In genomic region chr16:85759136-85759535, GRCh38 we compare ENCODE assay signal across 15 cellular contexts. TPM values are rescaled to one million over a fixed set of nuclear protein-coding genes. Genes with fewer than 3 reads are reported as not detected.
DNase-seq lines count a peak whose midpoint lies in the region; ATAC-seq and TF ChIP-seq lines count a peak whose summit lies in the region.
"Had no signal": no experiment of that assay in that cellular context is flagged by ENCODE, and none has a peak within 500 bp of the region (broad histone marks: within the 10 kb centered on the region; RNA-seq: fewer than 3 reads in every experiment).

No MANE protein-coding gene starts in this region.

- ATAC-seq in naive thymus-derived CD4-positive, alpha-beta T cell: peak; percentile 57
- no peak for ATAC-seq in GM18498 (IDR thresholded peaks at IDR 0.05; ENCODE audit: unreplicated experiment)

- intact Hi-C loops in naive thymus-derived CD4-positive, alpha-beta T cell (cut with micrococcal nuclease): loop anchor here in 1 of 2 donors (1.0 kb wide), 2 partner anchors 84 to 100 kb away; no protein-coding TSS in a partner anchor

- CTCF ChIA-PET in naive thymus-derived CD4-positive, alpha-beta T cell (lab: Charles Lee): interaction anchor here (0.8 to 0.9 kb wide), 2 partner anchors 10 to 123 kb away, joined by 3 read pairs; no protein-coding TSS in a partner anchor

- no peaks in the 10 kb centered on the region for H3K9me3 ChIP-seq in naive thymus-derived CD4-positive, alpha-beta T cell (ENCODE audit: control insufficient read depth in 2 of 3, low read length in 3 of 3)
- H3K9me3 ChIP-seq: testis had no signal

- POLR2A ChIA-PET in naive thymus-derived CD4-positive, alpha-beta T cell (lab: Charles Lee): no interaction called here

- no peaks in the 10 kb centered on the region for H3K36me3 ChIP-seq in naive thymus-derived CD4-positive, alpha-beta T cell (ENCODE audit: control insufficient read depth in 2 of 3, insufficient read depth in 3 of 3, low read length in 3 of 3)

- no peak overlapping the region for H3K27ac ChIP-seq in naive thymus-derived CD4-positive, alpha-beta T cell (ENCODE audit: low read depth, low read length)
- H3K27ac ChIP-seq: testis had no signal

- no peaks in the 10 kb centered on the region for H3K36me3 Mint-ChIP-seq in naive thymus-derived CD4-positive, alpha-beta T cell
- peaks cover 2% of the 10 kb centered on the region for H3K36me3 Mint-ChIP-seq in osteocyte (ENCODE audit: unreplicated experiment)

- TF ChIP-seq CTCF in GM12865 (IDR thresholded peaks at IDR 0.05; ENCODE audit: insufficient read depth, low read depth, low read length, missing control alignments): no peak
- TF ChIP-seq CTCF in NB4 (IDR thresholded peaks at IDR 0.05; ENCODE audit: low read depth, low read length): no peak
- no peak for TF ChIP-seq CTCF in osteocyte (IDR thresholded peaks at IDR 0.05)

- no peak for TF ChIP-seq POLR2A in NB4 (IDR thresholded peaks at IDR 0.05; ENCODE audit: extremely low read depth, insufficient read length)

- H3K4me3 Mint-ChIP-seq in naive thymus-derived CD4-positive, alpha-beta T cell: peak overlapping the region in 3 of 10 donors; percentile 4 to 62 (median 23)
- H3K4me3 Mint-ChIP-seq in osteocyte (ENCODE audit: unreplicated experiment): no peak overlapping the region

- H3K4me3 ChIP-seq in GM12865 (ENCODE audit: low read depth, low read length) (no peak overlapping the region), NB4 (ENCODE audit: low read depth, low read length) (no peak overlapping the region)
- H3K4me3 ChIP-seq in naive thymus-derived CD4-positive, alpha-beta T cell (ENCODE audit: low read length): no peak overlapping the region
- H3K4me3 ChIP-seq: testis had no signal

- H3K27me3 ChIP-seq in naive thymus-derived CD4-positive, alpha-beta T cell (ENCODE audit: control insufficient read depth in 2 of 2, insufficient read depth in 2 of 2, low read length in 2 of 2): no peaks in the 10 kb centered on the region
- H3K27me3 ChIP-seq: testis had no signal

- H3K27ac Mint-ChIP-seq in naive thymus-derived CD4-positive, alpha-beta T cell: peak overlapping the region in 2 of 9 donors; percentile 22 to 65
- no peak overlapping the region for H3K27ac Mint-ChIP-seq in osteocyte (ENCODE audit: unreplicated experiment)

- H3K27me3 Mint-ChIP-seq in naive thymus-derived CD4-positive, alpha-beta T cell: peaks cover 11 to 21% (median 17%) of the 10 kb centered on the region in 5 donors
- peaks cover 12% of the 10 kb centered on the region for H3K27me3 Mint-ChIP-seq in osteocyte (ENCODE audit: unreplicated experiment)

- H3K9me3 Mint-ChIP-seq in naive thymus-derived CD4-positive, alpha-beta T cell: peaks cover 0 to 1% (median 0%) of the 10 kb centered on the region in 11 donors
- no peaks in the 10 kb centered on the region for H3K9me3 Mint-ChIP-seq in osteocyte (ENCODE audit: unreplicated experiment)

- DNase-seq in GM12865 (ENCODE audit: low read depth) (peak; percentile 43), NB4 (ENCODE audit: low read depth) (peak; percentile 97), UCSD-AML1 (lab: John Stamatoyannopoulos, UW; ENCODE audit: unreplicated experiment) (peak; percentile 69), NCI-H2081 treated with DMSO at 0.1 percent for 48 hours (lab: John Stamatoyannopoulos, UW) (no peak), osteocyte (ENCODE audit: extremely low spot score, unreplicated experiment) (no peak), dermis blood vessel endothelial cell (no peak)
- DNase-seq in naive thymus-derived CD4-positive, alpha-beta T cell: no peak
- DNase-seq: activated CD8-positive, alpha-beta memory T cell treated with anti-CD3 and anti-CD28 coated beads for 24 hours; amygdala; C1 segment of cervical spinal cord; cerebellar nuclear complex; DMS79; NCI-H1105; testis had no signal

- peaks cover 7 to 11% (median 7%) of the 10 kb centered on the region in 7 donors for H3K4me1 Mint-ChIP-seq in naive thymus-derived CD4-positive, alpha-beta T cell
- peaks cover 22% of the 10 kb centered on the region for H3K4me1 Mint-ChIP-seq in osteocyte (ENCODE audit: unreplicated experiment)

- H3K4me1 ChIP-seq in naive thymus-derived CD4-positive, alpha-beta T cell (ENCODE audit: control insufficient read depth in 2 of 2, insufficient read depth in 2 of 2, low read length in 2 of 2): no peaks in the 10 kb centered on the region
- H3K4me1 ChIP-seq: testis had no signal

RNA-seq across cellular contexts. Expression of gene C16orf74, which starts 8.2 kb away (rescaled TPM):
- total RNA-seq in naive thymus-derived CD4-positive, alpha-beta T cell: 10 to 100 TPM in 3 of 5 experiments, 1 to 10 TPM in 1, under 1 TPM in 1; 0.99 to 19.8 (median 11.7) TPM
- 10 to 100 TPM; 13.1 to 16.0 TPM for polyA plus RNA-seq in naive thymus-derived CD4-positive, alpha-beta T cell
- 2.1 and 2.4 TPM in 2 replicates for total RNA-seq in osteocyte
- 9.4 and 12.4 TPM in 2 replicates for total RNA-seq in dermis blood vessel endothelial cell

RNA-seq across cellular contexts. Expression of gene EMC8, which starts 40.2 kb away (rescaled TPM):
- total RNA-seq in naive thymus-derived CD4-positive, alpha-beta T cell: 10 to 100 TPM; 22.4 to 31.8 (median 28.7) TPM
- polyA plus RNA-seq in naive thymus-derived CD4-positive, alpha-beta T cell: 10 to 100 TPM; 24.8 to 26.1 TPM
- total RNA-seq in osteocyte (34.3 and 35.5 TPM in 2 replicates), dermis blood vessel endothelial cell (36.0 and 36.1 TPM in 2 replicates)

RNA-seq across cellular contexts. Expression of gene COX4I1, which starts 40.4 kb away (rescaled TPM):
- 100 to 1,000 TPM; 479 to 692 (median 661) TPM for total RNA-seq in naive thymus-derived CD4-positive, alpha-beta T cell
- polyA plus RNA-seq in naive thymus-derived CD4-positive, alpha-beta T cell: 1,000 to 10,000 TPM; 1,296 to 1,303 TPM
- total RNA-seq in osteocyte: 456 and 476 TPM in 2 replicates
- 321 and 608 TPM in 2 replicates for total RNA-seq in dermis blood vessel endothelial cell

Comparison
In these comparisons a context has a peak if more than half of its experiments do, and no peak if none do; other contexts are left out.
1. DNase-seq: peak in GM12865 (single experiment), NB4 (single experiment) and UCSD-AML1 (single experiment); none in naive thymus-derived CD4-positive, alpha-beta T cell (0 of 9), NCI-H2081 treated with DMSO at 0.1 percent for 48 hours (single experiment), osteocyte (single experiment) and dermis blood vessel endothelial cell (single experiment).